In the genomic region with DNA sequence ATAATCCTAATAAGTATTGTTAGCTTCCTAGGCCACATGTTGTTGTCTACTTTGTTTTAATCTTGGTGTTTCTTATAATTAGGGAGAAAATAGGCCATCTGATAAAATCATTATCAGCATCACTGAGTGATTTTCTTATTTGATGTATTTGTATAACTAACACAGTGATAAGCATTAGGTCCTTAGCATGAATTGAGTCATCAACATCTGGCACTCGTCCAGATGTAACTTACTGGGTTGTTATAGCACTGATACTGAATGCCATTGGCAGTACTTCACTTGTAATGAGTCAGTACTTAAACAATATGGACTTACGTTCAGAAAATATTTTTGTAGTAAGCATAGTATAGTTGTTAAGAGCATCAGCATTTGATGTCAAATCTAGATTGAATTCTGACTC, we compare ENCODE assay signal across 11 cellular contexts. TPM values are rescaled to one million over a fixed set of nuclear protein-coding genes. Genes with fewer than 3 reads are reported as not detected.
DNase-seq lines count a peak whose midpoint lies in the region; ATAC-seq, FAIRE-seq and TF ChIP-seq lines count a peak whose summit lies in the region.
"Had no signal": no experiment of that assay in that cellular context is flagged by ENCODE, and none has a peak within 500 bp of the region (broad histone marks: within the 10 kb centered on the region; RNA-seq: fewer than 3 reads in every experiment).

No MANE protein-coding gene starts in this region.

- ATAC-seq in activated CD8-positive, alpha-beta T cell treated with anti-CD3 and anti-CD28 coated beads for 36 hours = no peak
- ATAC-seq: activated CD8-positive, alpha-beta T cell treated with anti-CD3 and anti-CD28 coated beads, Interleukin-2, amount 10 ng/mL, durations not matched to agents 7 days and 5 days had no signal

- no peak for TF ChIP-seq POLR2A in GM12891 (IDR thresholded peaks at IDR 0.05; ENCODE audit: low read depth, low read length)

- no peak overlapping the region for H3K4me3 Mint-ChIP-seq in activated CD8-positive, alpha-beta T cell treated with anti-CD3 and anti-CD28 coated beads for 36 hours
- H3K4me3 Mint-ChIP-seq in activated CD4-positive, alpha-beta memory T cell treated with anti-CD3 and anti-CD28 coated beads, Interleukin-2, amount 10 ng/mL, durations not matched to agents 7 days and 5 days = no peak overlapping the region
- H3K4me3 Mint-ChIP-seq: activated CD8-positive, alpha-beta T cell treated with anti-CD3 and anti-CD28 coated beads, Interleukin-2, amount 10 ng/mL, durations not matched to agents 7 days and 5 days had no signal

- POLR2A ChIA-PET in activated CD8-positive, alpha-beta T cell treated with anti-CD3 and anti-CD28 coated beads for 36 hours (lab: Charles Lee) = no interaction called here
- POLR2A ChIA-PET in activated CD4-positive, alpha-beta memory T cell treated with anti-CD3 and anti-CD28 coated beads, Interleukin-2, amount 10 ng/mL, durations not matched to agents 7 days and 5 days (lab: Charles Lee) = no interaction called here

- H3K27ac Mint-ChIP-seq in activated CD8-positive, alpha-beta T cell treated with anti-CD3 and anti-CD28 coated beads for 36 hours = no peak overlapping the region
- H3K27ac Mint-ChIP-seq in activated CD4-positive, alpha-beta memory T cell treated with anti-CD3 and anti-CD28 coated beads, Interleukin-2, amount 10 ng/mL, durations not matched to agents 7 days and 5 days = no peak overlapping the region
- H3K27ac Mint-ChIP-seq: activated CD8-positive, alpha-beta T cell treated with anti-CD3 and anti-CD28 coated beads, Interleukin-2, amount 10 ng/mL, durations not matched to agents 7 days and 5 days had no signal

- DNase-seq in DMS53 treated with DMSO at 0.1 percent for 48 hours (lab: John Stamatoyannopoulos, UW; ENCODE audit: unreplicated experiment) (peak; percentile 39), NCI-H1105 treated with DMSO at 0.1 percent for 48 hours (lab: John Stamatoyannopoulos, UW) (peak; percentile 48), cardiac fibroblast (ENCODE audit: low read depth in 2 of 2) (peak; percentile 88 to 98), lung microvascular endothelial cell (ENCODE audit: low read depth in 2 of 2) (peak; percentile 81 to 96), GM12891 (ENCODE audit: insufficient read length, low spot score) (no peak), putamen (ENCODE audit: low spot score) (no peak)
- DNase-seq in activated CD8-positive, alpha-beta T cell treated with anti-CD3 and anti-CD28 coated beads for 36 hours = no peak
- DNase-seq in activated CD4-positive, alpha-beta memory T cell treated with anti-CD3 and anti-CD28 coated beads, Interleukin-2, amount 10 ng/mL, durations not matched to agents 7 days and 5 days = no peak
- DNase-seq: activated CD8-positive, alpha-beta T cell treated with anti-CD3 and anti-CD28 coated beads, Interleukin-2, amount 10 ng/mL, durations not matched to agents 7 days and 5 days; GDM1 had no signal

- CTCF ChIA-PET in activated CD8-positive, alpha-beta T cell treated with anti-CD3 and anti-CD28 coated beads for 36 hours (lab: Charles Lee) = interaction anchor here (1.5 to 1.6 kb wide), 2 partner anchors 14 to 29 kb away, joined by 3 to 5 read pairs; no protein-coding TSS in a partner anchor
- CTCF ChIA-PET in activated CD4-positive, alpha-beta memory T cell treated with anti-CD3 and anti-CD28 coated beads, Interleukin-2, amount 10 ng/mL, durations not matched to agents 7 days and 5 days (lab: Charles Lee) = no interaction called here

- H3K4me1 Mint-ChIP-seq in activated CD8-positive, alpha-beta T cell treated with anti-CD3 and anti-CD28 coated beads for 36 hours (ENCODE audit: low read depth) = no peaks in the 10 kb centered on the region
- no peaks in the 10 kb centered on the region for H3K4me1 Mint-ChIP-seq in activated CD4-positive, alpha-beta memory T cell treated with anti-CD3 and anti-CD28 coated beads, Interleukin-2, amount 10 ng/mL, durations not matched to agents 7 days and 5 days

- intact Hi-C loops in activated CD8-positive, alpha-beta T cell treated with anti-CD3 and anti-CD28 coated beads for 36 hours (cut with micrococcal nuclease) = no loop called here

- peaks cover 46% of the 10 kb centered on the region for H3K36me3 Mint-ChIP-seq in activated CD8-positive, alpha-beta T cell treated with anti-CD3 and anti-CD28 coated beads for 36 hours (ENCODE audit: low read depth)
- H3K36me3 Mint-ChIP-seq in activated CD4-positive, alpha-beta memory T cell treated with anti-CD3 and anti-CD28 coated beads, Interleukin-2, amount 10 ng/mL, durations not matched to agents 7 days and 5 days (ENCODE audit: low read depth) = peaks cover 54% of the 10 kb centered on the region

- H3K4me3 ChIP-seq in cardiac fibroblast (replicated peaks in 1 of 2; ENCODE audit: low read depth in 2 of 2, low read length in 2 of 2) = no peak overlapping the region
- H3K4me3 ChIP-seq: adrenal gland had no signal

- no peak for TF ChIP-seq CTCF in cardiac fibroblast (IDR thresholded peaks at IDR 0.05; ENCODE audit: low read depth, low read length)
- no peak for TF ChIP-seq CTCF in activated CD8-positive, alpha-beta T cell treated with anti-CD3 and anti-CD28 coated beads for 36 hours (IDR thresholded peaks at IDR 0.05)

- FAIRE-seq in GM12891 (lab: Jason Lieb, UNC) = no peak

- no peaks in the 10 kb centered on the region for H3K9me3 Mint-ChIP-seq in activated CD8-positive, alpha-beta T cell treated with anti-CD3 and anti-CD28 coated beads for 36 hours
- H3K9me3 Mint-ChIP-seq in activated CD4-positive, alpha-beta memory T cell treated with anti-CD3 and anti-CD28 coated beads, Interleukin-2, amount 10 ng/mL, durations not matched to agents 7 days and 5 days = no peaks in the 10 kb centered on the region

- H3K27me3 Mint-ChIP-seq in activated CD8-positive, alpha-beta T cell treated with anti-CD3 and anti-CD28 coated beads for 36 hours = no peaks in the 10 kb centered on the region
- H3K27me3 Mint-ChIP-seq in activated CD4-positive, alpha-beta memory T cell treated with anti-CD3 and anti-CD28 coated beads, Interleukin-2, amount 10 ng/mL, durations not matched to agents 7 days and 5 days = no peaks in the 10 kb centered on the region

TF ChIP-seq in GM12891, 5 proteins besides CTCF, POLR2A, EP300 and RAD21:
- TF ChIP-seq SPI1 (IDR thresholded peaks at IDR 0.05; ENCODE audit: low read depth, low read length) = no peak
- no peak for TF ChIP-seq TAF1 (IDR thresholded peaks at IDR 0.05; ENCODE audit: low read depth, low read length)
- TF ChIP-seq POLR2AphosphoS5 (IDR thresholded peaks at IDR 0.05; ENCODE audit: low read depth, low read length) = no peak
- no peak for TF ChIP-seq PAX5 (IDR thresholded peaks at IDR 0.05; ENCODE audit: insufficient read depth, low read length, severe bottlenecking)
- TF ChIP-seq POU2F2 (IDR thresholded peaks at IDR 0.05; ENCODE audit: low read depth, low read length) = no peak

RNA-seq across cellular contexts. Expression of a gene that starts 16.2 kb away (rescaled TPM):
- 46.6 and 49.3 TPM in 2 replicates for total RNA-seq in lung microvascular endothelial cell
- polyA plus RNA-seq in GM12891 (2012; ENCODE audit: low read depth, missing spikeins) = 55.8 TPM
- 100 to 1,000 TPM; 156 to 169 TPM for total RNA-seq in activated CD8-positive, alpha-beta T cell treated with anti-CD3 and anti-CD28 coated beads for 36 hours
- 100 to 1,000 TPM in 1 of 2 experiments, 10 to 100 TPM in 1; 98.0 to 103 TPM for total RNA-seq in activated CD4-positive, alpha-beta memory T cell treated with anti-CD3 and anti-CD28 coated beads, Interleukin-2, amount 10 ng/mL, durations not matched to agents 7 days and 5 days

RNA-seq across cellular contexts. Expression of a gene that starts 30.7 kb away (rescaled TPM):
- 38.6 and 55.2 TPM in 2 replicates for total RNA-seq in lung microvascular endothelial cell
- 27.8 TPM for polyA plus RNA-seq in GM12891 (2012; ENCODE audit: low read depth, missing spikeins)
- 10 to 100 TPM; 48.7 to 51.2 TPM for total RNA-seq in activated CD8-positive, alpha-beta T cell treated with anti-CD3 and anti-CD28 coated beads for 36 hours
- 10 to 100 TPM; 71.7 to 72.8 TPM for total RNA-seq in activated CD4-positive, alpha-beta memory T cell treated with anti-CD3 and anti-CD28 coated beads, Interleukin-2, amount 10 ng/mL, durations not matched to agents 7 days and 5 days

Comparison
In these comparisons a context has a peak if more than half of its experiments do, and no peak if none do; other contexts are left out.
1. DNase-seq: peak in DMS53 treated with DMSO at 0.1 percent for 48 hours (single experiment), NCI-H1105 treated with DMSO at 0.1 percent for 48 hours (single experiment), cardiac fibroblast (2 of 2) and lung microvascular endothelial cell (2 of 2); none in GM12891 (single experiment), activated CD8-positive, alpha-beta T cell treated with anti-CD3 and anti-CD28 coated beads for 36 hours (single experiment), putamen (single experiment) and activated CD4-positive, alpha-beta memory T cell treated with anti-CD3 and anti-CD28 coated beads, Interleukin-2, amount 10 ng/mL, durations not matched to agents 7 days and 5 days (single experiment).